ENCODE assay signal across 8 cellular contexts in genomic region chr11:32173435-32173834, GRCh38.
DNase-seq lines count a peak whose midpoint lies in the region; ATAC-seq, FAIRE-seq and TF ChIP-seq lines count a peak whose summit lies in the region.

No MANE protein-coding gene starts in this region.

- H3K27ac ChIP-seq in A673 (ENCODE audit: low read depth, low read length, poor library complexity, severe bottlenecking) (no peak overlapping the region), Panc1 (ENCODE audit: low read length) (no peak overlapping the region)

- no peaks in the 10 kb centered on the region for H3K9me3 Mint-ChIP-seq in stimulated activated naive B cell treated with anti-CD40 and anti-IgM and Interleukin-4, amounts not matched to agents 10 μg/mL and 1 μg/mL and 100 μg/mL, for 72 hours

- intact Hi-C loops in A673 (cut with micrococcal nuclease; ENCODE audit: unreplicated experiment), result loop anchor here (5.0 to 10.0 kb wide), 3 partner anchors 299 to 776 kb away; no protein-coding TSS in a partner anchor
- intact Hi-C loops in Panc1 (cut with micrococcal nuclease; ENCODE audit: unreplicated experiment), result loop anchor here (5.0 to 10.0 kb wide), 4 partner anchors 289 to 1069 kb away; no protein-coding TSS in a partner anchor

- H3K27ac Mint-ChIP-seq in stimulated activated naive B cell treated with anti-CD40 and anti-IgM and Interleukin-4, amounts not matched to agents 10 μg/mL and 1 μg/mL and 100 μg/mL, for 72 hours, result no peak overlapping the region

- H3K27me3 Mint-ChIP-seq in stimulated activated naive B cell treated with anti-CD40 and anti-IgM and Interleukin-4, amounts not matched to agents 10 μg/mL and 1 μg/mL and 100 μg/mL, for 72 hours, result peaks cover 0 to 4% of the 10 kb centered on the region in 2 donors

- peak; percentile 91 for TF ChIP-seq CTCF in A673 (conservative IDR thresholded peaks at IDR 0.05; ENCODE audit: low read depth, low read length)
- TF ChIP-seq CTCF in Panc1 (IDR thresholded peaks at IDR 0.05), result peak; percentile 81

- no peak for TF ChIP-seq POLR2A in GM12891 (IDR thresholded peaks at IDR 0.05; ENCODE audit: low read depth, low read length)

- H3K4me3 ChIP-seq in A673 (ENCODE audit: low read depth, low read length, poor library complexity, severe bottlenecking) (no peak overlapping the region), Panc1 (ENCODE audit: low read depth in 2 of 2, low read length in 2 of 2) (no peak overlapping the region)

- H3K4me1 ChIP-seq in A673 (ENCODE audit: insufficient read depth, low read length, poor library complexity, severe bottlenecking), result peaks cover 4% of the 10 kb centered on the region
- no peaks in the 10 kb centered on the region for H3K4me1 ChIP-seq in Panc1 (ENCODE audit: control insufficient read depth, insufficient read depth, low read length)

- FAIRE-seq in GM12891 (lab: Jason Lieb, UNC), result no peak

- H3K4me3 Mint-ChIP-seq in stimulated activated naive B cell treated with anti-CD40 and anti-IgM and Interleukin-4, amounts not matched to agents 10 μg/mL and 1 μg/mL and 100 μg/mL, for 72 hours, result no peak overlapping the region

- in situ Hi-C loops in Panc1 (cut with HindIII; ENCODE audit: low pct_unique_long_range_greater_than_20kb, low sequenced_read_pairs), result no loop called here

- H3K36me3 ChIP-seq in A673 (ENCODE audit: insufficient read depth, low read length, poor library complexity, severe bottlenecking) (no peaks in the 10 kb centered on the region), Panc1 (ENCODE audit: control insufficient read depth, insufficient read depth, low read length) (no peaks in the 10 kb centered on the region)

- POLR2A ChIA-PET in A673 (lab: Charles Lee; ENCODE audit: low non-redundant PET), result no interaction called here
- POLR2A ChIA-PET in Panc1 (lab: Charles Lee), result interaction anchor here (0.6 kb wide), 1 partner anchor 87 kb away, joined by 9 read pairs; no protein-coding TSS in a partner anchor

- BruUV-seq in A673 (replicated peaks; lab: Mats Ljungman, UMichigan), result no TSS peak
- no TSS peak for BruUV-seq in Panc1 (replicated peaks; lab: Mats Ljungman, UMichigan)

- ATAC-seq in HG03457 (IDR thresholded peaks at IDR 0.05; ENCODE audit: unreplicated experiment), result peak; percentile 57
- ATAC-seq in Panc1, result peak; percentile 91
- peak; percentile 91 for ATAC-seq in left lobe of liver
- peak; percentile 41 to 69 for ATAC-seq in stimulated activated naive B cell treated with anti-CD40 and anti-IgM and Interleukin-4, amounts not matched to agents 10 μg/mL and 1 μg/mL and 100 μg/mL, for 72 hours (replicated peaks)
- no peak for ATAC-seq in HG03108 (IDR thresholded peaks at IDR 0.05; ENCODE audit: unreplicated experiment)

- peak; percentile 83 for DNase-seq in A673 (ENCODE audit: low spot score)
- DNase-seq in GM12891 (ENCODE audit: insufficient read length, low spot score), result peak; percentile 21
- no peak for DNase-seq in Panc1 (ENCODE audit: low read depth, low spot score)
- DNase-seq in dedifferentiated amniotic fluid mesenchymal stem cell (ENCODE audit: extremely low spot score), result peak; percentile 38
- DNase-seq in left lobe of liver (ENCODE audit: low spot score), result peak; percentile 59
- peak; percentile 10 for DNase-seq in stimulated activated naive B cell treated with anti-CD40 and anti-IgM and Interleukin-4, amounts not matched to agents 10 μg/mL and 1 μg/mL and 100 μg/mL, for 72 hours

- CTCF ChIA-PET in A673 (lab: Charles Lee) (interaction anchor here (0.7 to 1.8 kb wide), 3 partner anchors 74 to 166 kb away, joined by 3 to 9 read pairs (median 3); no protein-coding TSS in a partner anchor), Panc1 (lab: Charles Lee) (no interaction called here)

- no peaks in the 10 kb centered on the region for H3K9me3 ChIP-seq in A673 (ENCODE audit: low read depth, low read length, poor library complexity, severe bottlenecking)
- H3K9me3 ChIP-seq in Panc1 (ENCODE audit: control insufficient read depth, insufficient read depth, low read depth, low read length), result no peaks in the 10 kb centered on the region

- H3K36me3 Mint-ChIP-seq in stimulated activated naive B cell treated with anti-CD40 and anti-IgM and Interleukin-4, amounts not matched to agents 10 μg/mL and 1 μg/mL and 100 μg/mL, for 72 hours, result no peaks in the 10 kb centered on the region

- H3K27me3 ChIP-seq in A673 (replicated peaks; ENCODE audit: insufficient read depth, low read depth, low read length, poor library complexity), result peaks cover 30% of the 10 kb centered on the region
- peaks cover 5% of the 10 kb centered on the region; the same call in 1 of the 2 replicates for H3K27me3 ChIP-seq in Panc1 (ENCODE audit: control insufficient read depth, insufficient read depth, low read length)

- peaks cover 0 to 2% of the 10 kb centered on the region in 2 donors for H3K4me1 Mint-ChIP-seq in stimulated activated naive B cell treated with anti-CD40 and anti-IgM and Interleukin-4, amounts not matched to agents 10 μg/mL and 1 μg/mL and 100 μg/mL, for 72 hours

TF ChIP-seq in GM12891, 5 proteins besides CTCF, POLR2A, EP300 and RAD21:
- no peak for TF ChIP-seq TAF1 (IDR thresholded peaks at IDR 0.05; ENCODE audit: low read depth, low read length)
- no peak for TF ChIP-seq SPI1 (IDR thresholded peaks at IDR 0.05; ENCODE audit: low read depth, low read length)
- TF ChIP-seq POU2F2 (IDR thresholded peaks at IDR 0.05; ENCODE audit: low read depth, low read length), result no peak
- TF ChIP-seq POLR2AphosphoS5 (IDR thresholded peaks at IDR 0.05; ENCODE audit: low read depth, low read length), result no peak
- no peak for TF ChIP-seq PAX5 (IDR thresholded peaks at IDR 0.05; ENCODE audit: insufficient read depth, low read length, severe bottlenecking)
